ENCODE assay signal across 10 cellular contexts in genomic region chr3:67389176-67389575, GRCh38.
DNase-seq lines count a peak whose midpoint lies in the region; ATAC-seq lines count a peak whose summit lies in the region.
"Had no signal": no experiment of that assay in that cellular context is flagged by ENCODE, and none has a peak within 500 bp of the region (broad histone marks: within the 10 kb centered on the region; RNA-seq: fewer than 3 reads in every experiment).

No MANE protein-coding gene starts in this region.

- no peaks in the 10 kb centered on the region for H3K27me3 Mint-ChIP-seq in activated T-cell treated with anti-CD3 and anti-CD28 coated beads, Interleukin-2, amount 50 U/mL, for 24 hours

- H3K9me3 Mint-ChIP-seq in activated T-cell treated with anti-CD3 and anti-CD28 coated beads, Interleukin-2, amount 50 U/mL, for 24 hours, result peaks cover 20% of the 10 kb centered on the region

- peaks cover 88% of the 10 kb centered on the region for H3K36me3 Mint-ChIP-seq in activated T-cell treated with anti-CD3 and anti-CD28 coated beads, Interleukin-2, amount 50 U/mL, for 24 hours (ENCODE audit: low read depth)

- H3K4me3 Mint-ChIP-seq in activated T-cell treated with anti-CD3 and anti-CD28 coated beads, Interleukin-2, amount 50 U/mL, for 24 hours, result no peak overlapping the region

- H3K4me1 Mint-ChIP-seq in activated T-cell treated with anti-CD3 and anti-CD28 coated beads, Interleukin-2, amount 50 U/mL, for 24 hours (ENCODE audit: low read depth), result peaks cover 44% of the 10 kb centered on the region

- peak; percentile 95 for ATAC-seq in HG02588 (IDR thresholded peaks at IDR 0.05; ENCODE audit: unreplicated experiment)
- ATAC-seq in HG03520 (IDR thresholded peaks at IDR 0.05; ENCODE audit: unreplicated experiment), result peak; percentile 88
- ATAC-seq in stimulated activated naive CD8-positive, alpha-beta T cell treated with anti-CD3 and anti-CD28 coated beads, Interleukin-15, Interleukin-2, amounts not matched to agents 100 U/mL and 50 U/mL, for 24 hours, result peak; percentile 34

- peak overlapping the region; percentile 47 for H3K27ac Mint-ChIP-seq in activated T-cell treated with anti-CD3 and anti-CD28 coated beads, Interleukin-2, amount 50 U/mL, for 24 hours

- DNase-seq in activated T-cell treated with anti-CD3 and anti-CD28 coated beads, Interleukin-2, amount 50 U/mL, for 24 hours, result no peak
- no peak for DNase-seq in activated T-cell treated with anti-CD3 and anti-CD28 coated beads, Interleukin-2, amount 50 U/mL, for 1 hour
- no peak for DNase-seq in stimulated activated naive CD8-positive, alpha-beta T cell treated with anti-CD3 and anti-CD28 coated beads, Interleukin-15, Interleukin-2, amounts not matched to agents 100 U/mL and 50 U/mL, for 24 hours
- DNase-seq in Ammon's horn (ENCODE audit: low spot score), result no peak
- DNase-seq in HT-29 (ENCODE audit: low spot score), result no peak
- no peak for DNase-seq in iPS-NIHi11 (ENCODE audit: low spot score)
- DNase-seq: 8988T, dermis blood vessel endothelial cell had no signal

Comparison
In these comparisons a context has a peak if more than half of its experiments do, and no peak if none do; other contexts are left out.
1. ATAC-seq: peak in every context shown above with its lines; median percentile 95 in HG02588; 88 in HG03520; 34 in stimulated activated naive CD8-positive, alpha-beta T cell treated with anti-CD3 and anti-CD28 coated beads, Interleukin-15, Interleukin-2, amounts not matched to agents 100 U/mL and 50 U/mL, for 24 hours.